ENCODE assay signal across 15 cellular contexts in genomic region chr12:111747333-111747732, GRCh38.
"Had no signal": no experiment of that assay in that cellular context is flagged by ENCODE, and none has a peak within 500 bp of the region (broad histone marks: within the 10 kb centered on the region; RNA-seq: fewer than 3 reads in every experiment).

No MANE protein-coding gene starts in this region.

- ATAC-seq: gastrocnemius medialis; left lung; naive thymus-derived CD4-positive, alpha-beta T cell; right lobe of liver; stimulated activated naive B cell treated with anti-CD40 and anti-IgM and Interleukin-4, amounts not matched to agents 10 μg/mL and 1 μg/mL and 100 μg/mL, for 72 hours; stimulated activated naive CD8-positive, alpha-beta T cell treated with anti-CD3 and anti-CD28 coated beads, Interleukin-15, amount 100 ng/mL, for 72 hours had no signal

- H3K27me3 ChIP-seq: esophagus muscularis mucosa, gastrocnemius medialis, left lung, ovary, right lobe of liver had no signal

- DNase-seq: effector memory CD4-positive, alpha-beta T cell; gastrocnemius medialis; islet precursor cell; left lung; naive thymus-derived CD4-positive, alpha-beta T cell; ovary; right lobe of liver; stimulated activated CD4-positive, alpha-beta T cell treated with anti-CD3 and anti-CD28 coated beads, Interleukin-15, amount 100 ng/mL, for 24 hours; stimulated activated CD4-positive, alpha-beta T cell treated with anti-CD3 and anti-CD28 coated beads, Interleukin-1b, Interleukin-23, amount 100 ng/mL, for 48 hours; stimulated activated CD4-positive, alpha-beta T cell treated with anti-CD3 and anti-CD28 coated beads, Interleukin-4, amount 100 ng/mL, for 24 hours; stimulated activated naive B cell treated with anti-CD40 and anti-IgM and Interleukin-4, amounts not matched to agents 10 μg/mL and 1 μg/mL and 100 μg/mL, for 72 hours; stimulated activated naive CD8-positive, alpha-beta T cell treated with anti-CD3 and anti-CD28 coated beads, Interleukin-15, amount 100 ng/mL, for 72 hours; trophoblast cell had no signal

- H3K4me3 ChIP-seq: esophagus muscularis mucosa, gastrocnemius medialis, left lung, ovary, right lobe of liver had no signal

- H3K4me1 ChIP-seq: gastrocnemius medialis, left lung had no signal

- H3K27ac ChIP-seq: epithelial cell of prostate, gastrocnemius medialis, left lung, ovary, right lobe of liver had no signal

- H3K9me3 ChIP-seq: esophagus muscularis mucosa, gastrocnemius medialis, left lung, ovary, right lobe of liver had no signal

- H3K36me3 ChIP-seq: ovary had no signal
